ENCODE assay signal across 12 cellular contexts in the genomic region with DNA sequence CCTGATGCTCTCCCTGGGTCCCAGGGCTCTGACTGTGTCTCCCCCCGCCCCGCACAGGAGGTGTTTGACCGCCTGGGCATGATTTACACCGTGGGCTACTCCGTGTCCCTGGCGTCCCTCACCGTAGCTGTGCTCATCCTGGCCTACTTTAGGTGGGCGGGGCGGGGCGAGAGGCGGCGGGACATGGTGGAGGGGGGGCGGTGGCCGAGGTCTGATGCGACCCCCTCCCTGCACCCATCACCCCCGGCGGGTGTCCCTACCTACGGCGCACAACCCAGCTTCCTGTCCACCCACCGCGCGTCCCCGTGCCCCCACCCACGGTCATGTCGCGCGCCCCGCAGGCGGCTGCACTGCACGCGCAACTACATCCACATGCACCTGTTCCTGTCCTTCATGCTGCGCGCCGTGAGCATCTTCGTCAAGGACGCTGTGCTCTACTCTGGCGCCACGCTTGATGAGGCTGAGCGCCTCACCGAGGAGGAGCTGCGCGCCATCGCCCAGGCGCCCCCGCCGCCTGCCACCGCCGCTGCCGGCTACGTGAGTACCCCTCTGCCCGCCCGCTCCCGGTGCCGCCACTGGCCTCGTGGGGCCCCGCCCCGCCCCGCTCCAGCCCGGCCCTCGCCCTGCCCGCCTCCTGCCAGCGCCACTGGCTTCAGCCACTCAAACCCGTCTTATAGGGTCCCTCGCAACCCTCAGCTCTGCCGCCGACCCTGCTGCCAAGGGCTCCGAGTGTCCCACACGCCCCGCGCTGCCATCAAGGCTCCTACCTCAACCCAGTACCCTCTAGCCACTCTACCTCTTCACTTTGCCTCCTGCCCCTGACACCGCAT. TPM values are rescaled to one million over a fixed set of nuclear protein-coding genes. Genes with fewer than 3 reads are reported as not detected.
DNase-seq lines count a peak whose midpoint lies in the region; ATAC-seq, FAIRE-seq and TF ChIP-seq lines count a peak whose summit lies in the region.
"Had no signal": no experiment of that assay in that cellular context is flagged by ENCODE, and none has a peak within 500 bp of the region (broad histone marks: within the 10 kb centered on the region; RNA-seq: fewer than 3 reads in every experiment).

No MANE protein-coding gene starts in this region.

- H3K4me3 ChIP-seq in endothelial cell of umbilical vein (replicated peaks in 1 of 3; ENCODE audit: insufficient read depth in 1 of 3, low read depth in 1 of 3, low read length in 3 of 3) (no peak overlapping the region), neuronal stem cell (ENCODE audit: low read length in 2 of 2) (no peak overlapping the region)
- H3K4me3 ChIP-seq: lung had no signal

- no TSS peak for BruUV-seq in endothelial cell of umbilical vein (replicated peaks; lab: Mats Ljungman, UMichigan)

- no peaks in the 10 kb centered on the region for H3K36me3 Mint-ChIP-seq in CD4-positive, alpha-beta T cell (ENCODE audit: low read depth)
- H3K36me3 Mint-ChIP-seq: activated naive CD4-positive, alpha-beta T cell treated with anti-CD3 and anti-CD28 coated beads, Interleukin-2, amount 10 ng/mL, durations not matched to agents 7 days and 5 days had no signal

- H3K4me1 Mint-ChIP-seq in CD4-positive, alpha-beta T cell (ENCODE audit: low read depth) = no peaks in the 10 kb centered on the region
- H3K4me1 Mint-ChIP-seq: activated naive CD4-positive, alpha-beta T cell treated with anti-CD3 and anti-CD28 coated beads, Interleukin-2, amount 10 ng/mL, durations not matched to agents 7 days and 5 days had no signal

- H2BK15ac ChIP-seq in neuronal stem cell (ENCODE audit: low read length) = peak overlapping the region; percentile 56

- H3K27me3 Mint-ChIP-seq in CD4-positive, alpha-beta T cell = peaks cover 50% of the 10 kb centered on the region

- H3K27ac Mint-ChIP-seq in CD4-positive, alpha-beta T cell = no peak overlapping the region
- H3K27ac Mint-ChIP-seq: activated naive CD4-positive, alpha-beta T cell treated with anti-CD3 and anti-CD28 coated beads, Interleukin-2, amount 10 ng/mL, durations not matched to agents 7 days and 5 days had no signal

- H3K14ac ChIP-seq in neuronal stem cell (ENCODE audit: low read length) = peak overlapping the region; percentile 78

- DNase-seq in CD4-positive, alpha-beta T cell = no peak
- peak; percentile 65 for DNase-seq in LHCN-M2 (ENCODE audit: low read depth)
- DNase-seq in endothelial cell of umbilical vein (ENCODE audit: low read depth, low spot score) = no peak
- no peak for DNase-seq in neuronal stem cell (ENCODE audit: low spot score)
- no peak for DNase-seq in stimulated activated naive CD4-positive, alpha-beta T cell treated with Interleukin-2 at 50 U/mL for 16 hours (lab: John Stamatoyannopoulos, UW)
- no peak for DNase-seq in H4 (ENCODE audit: low spot score)
- DNase-seq in KBM-7 = no peak
- no peak for DNase-seq in iPS-NIHi7 (ENCODE audit: extremely low spot score)
- DNase-seq: activated naive CD4-positive, alpha-beta T cell treated with anti-CD3 and anti-CD28 coated beads, Interleukin-2, amount 10 ng/mL, durations not matched to agents 7 days and 5 days; foreskin melanocyte; NCI-H748 treated with DMSO at 0.1 percent for 48 hours had no signal

- peak overlapping the region; percentile 43 for H2AFZ ChIP-seq in endothelial cell of umbilical vein (ENCODE audit: low read depth, low read length)
- no peak overlapping the region for H2AFZ ChIP-seq in neuronal stem cell (ENCODE audit: low read length)

- peak overlapping the region; percentile 58 for H2BK12ac ChIP-seq in neuronal stem cell (ENCODE audit: low read length)

- peaks cover 14% of the 10 kb centered on the region for H3K27me3 ChIP-seq in CD4-positive, alpha-beta T cell (ENCODE audit: control insufficient read depth, insufficient read depth, low read length)
- H3K27me3 ChIP-seq in endothelial cell of umbilical vein (ENCODE audit: control insufficient read depth in 2 of 2, insufficient read depth in 2 of 2, low read length in 2 of 2) = no peaks in the 10 kb centered on the region
- H3K27me3 ChIP-seq in neuronal stem cell (ENCODE audit: control insufficient read depth in 3 of 3, insufficient read depth in 3 of 3, low read depth in 1 of 3, low read length in 3 of 3) = peaks cover 0 to 18% (median 6%) of the 10 kb centered on the region in 3 experiments

- H3K4me2 ChIP-seq in endothelial cell of umbilical vein (ENCODE audit: insufficient read depth, low read length) (no peak overlapping the region), neuronal stem cell (ENCODE audit: insufficient read depth, low read length, poor library complexity, severe bottlenecking) (peak overlapping the region; percentile 32)

- CTCF ChIA-PET in CD4-positive, alpha-beta T cell (lab: Charles Lee) = interaction anchor here (2.2 kb wide), 1 partner anchor 11 kb away, joined by 5 read pairs; no protein-coding TSS in a partner anchor
- CTCF ChIA-PET in endothelial cell of umbilical vein (lab: Charles Lee) = interaction anchor here (0.9 to 2.3 kb wide), 8 partner anchors 11 to 425 kb away, joined by 3 to 8 read pairs (median 3); no protein-coding TSS in a partner anchor

- H3K9me3 Mint-ChIP-seq in CD4-positive, alpha-beta T cell = no peaks in the 10 kb centered on the region
- H3K9me3 Mint-ChIP-seq: activated naive CD4-positive, alpha-beta T cell treated with anti-CD3 and anti-CD28 coated beads, Interleukin-2, amount 10 ng/mL, durations not matched to agents 7 days and 5 days had no signal

- H3K4me1 ChIP-seq in endothelial cell of umbilical vein (ENCODE audit: control insufficient read depth, extremely low read depth, insufficient read depth, low read length) (peaks cover 3% of the 10 kb centered on the region), neuronal stem cell (ENCODE audit: control insufficient read depth in 2 of 2, insufficient read depth in 1 of 2, low read depth in 1 of 2, low read length in 2 of 2) (no peaks in the 10 kb centered on the region)

- in situ Hi-C loops in KBM-7 (cut with MboI; ENCODE audit: low pct_unique_long_range_greater_than_20kb, low sequenced_read_pairs) = no loop called here

- H4K8ac ChIP-seq in neuronal stem cell (ENCODE audit: low read depth, low read length) = peak overlapping the region; percentile 32

- H3K4ac ChIP-seq in neuronal stem cell (ENCODE audit: low read length) = no peak overlapping the region

- H3K79me2 ChIP-seq in endothelial cell of umbilical vein (ENCODE audit: control insufficient read depth, insufficient read depth, low read length) = no peaks in the 10 kb centered on the region

- H3K9ac ChIP-seq in endothelial cell of umbilical vein (replicated peaks; ENCODE audit: extremely low read depth, insufficient read depth, low read length) (no peak overlapping the region), neuronal stem cell (ENCODE audit: low read depth, low read length, poor library complexity) (peak overlapping the region; percentile 68)

- H4K20me1 ChIP-seq in endothelial cell of umbilical vein (replicated peaks; ENCODE audit: control insufficient read depth, extremely low read depth, insufficient read depth, low read length) = no peaks in the 10 kb centered on the region

- peaks cover 2% of the 10 kb centered on the region for H3K79me1 ChIP-seq in neuronal stem cell (ENCODE audit: low read depth, low read length)

- no peak for TF ChIP-seq POLR2A in endothelial cell of umbilical vein (IDR thresholded peaks at IDR 0.05; ENCODE audit: low read depth, low read length)

- peak overlapping the region; percentile 92 for H3K23ac ChIP-seq in neuronal stem cell (ENCODE audit: low read depth, low read length, poor library complexity)

- H2AK5ac ChIP-seq in neuronal stem cell (ENCODE audit: low read depth, low read length) = peak overlapping the region; percentile 93

- peak overlapping the region; percentile 27 for H4K91ac ChIP-seq in neuronal stem cell (ENCODE audit: low read depth, low read length, poor library complexity)

- no peak for FAIRE-seq in endothelial cell of umbilical vein (lab: Jason Lieb, UNC)

- dilution Hi-C loops in endothelial cell of umbilical vein (cut with MboI; ENCODE audit: extremely low pct_ligation_motif_present, low sequenced_read_pairs) = no loop called here

- WGBS in neuronal stem cell (ENCODE audit: extremely low coverage in 2 of 2, insufficient read length in 2 of 2, insufficient replicate concordance in 1 of 2), 2 donors = no CpG with 5 or more reads among the region's 71 CpGs

- H3K9me1 ChIP-seq in endothelial cell of umbilical vein (replicated peaks; ENCODE audit: control insufficient read depth, extremely low read depth, insufficient read depth, low read length) = no peaks in the 10 kb centered on the region

- no peak overlapping the region for H3K27ac ChIP-seq in CD4-positive, alpha-beta T cell (ENCODE audit: low read depth, low read length)
- H3K27ac ChIP-seq in endothelial cell of umbilical vein (ENCODE audit: insufficient read depth, low read depth, low read length) (no peak overlapping the region), neuronal stem cell (replicated peaks; ENCODE audit: low read length) (no peak overlapping the region)

- H3K4me3 Mint-ChIP-seq in CD4-positive, alpha-beta T cell = no peak overlapping the region
- H3K4me3 Mint-ChIP-seq: activated naive CD4-positive, alpha-beta T cell treated with anti-CD3 and anti-CD28 coated beads, Interleukin-2, amount 10 ng/mL, durations not matched to agents 7 days and 5 days had no signal

- intact Hi-C loops in CD4-positive, alpha-beta T cell (cut with DNase I, micrococcal nuclease) = loop anchor here (5.0 kb wide), 2 partner anchors 46 to 411 kb away; no protein-coding TSS in a partner anchor
- intact Hi-C loops in endothelial cell of umbilical vein (cut with micrococcal nuclease) = loop anchor here (10.0 kb wide), 1 partner anchor 414 kb away; no protein-coding TSS in a partner anchor

- peak; percentile 31 for ATAC-seq in CD4-positive, alpha-beta T cell (ENCODE audit: poor library complexity)

- H2BK120ac ChIP-seq in neuronal stem cell (ENCODE audit: low read depth, low read length) = no peak overlapping the region

- H3K36me3 ChIP-seq in endothelial cell of umbilical vein (ENCODE audit: control insufficient read depth in 2 of 2, extremely low read depth in 1 of 2, insufficient read depth in 2 of 2, low read length in 2 of 2) = no peaks in the 10 kb centered on the region
- H3K36me3 ChIP-seq in neuronal stem cell (replicated peaks in 1 of 2; ENCODE audit: control insufficient read depth in 2 of 2, insufficient read depth in 2 of 2, low read length in 2 of 2) = no peaks in the 10 kb centered on the region

- TF ChIP-seq CTCF in CD4-positive, alpha-beta T cell (IDR thresholded peaks at IDR 0.05) = no peak
- TF ChIP-seq CTCF in endothelial cell of umbilical vein (IDR thresholded peaks at IDR 0.05; ENCODE audit: extremely low read depth in 1 of 2, insufficient read depth in 1 of 2, low read depth in 1 of 2, low read length in 2 of 2) = no peak

- peak overlapping the region; percentile 57 for H3K18ac ChIP-seq in neuronal stem cell (ENCODE audit: low read length)

- peak overlapping the region; percentile 36 for H2BK5ac ChIP-seq in neuronal stem cell (ENCODE audit: low read length)

- POLR2A ChIA-PET in CD4-positive, alpha-beta T cell (lab: Charles Lee) = no interaction called here
- POLR2A ChIA-PET in endothelial cell of umbilical vein (lab: Charles Lee) = no interaction called here

- H3K9me3 ChIP-seq in CD4-positive, alpha-beta T cell (ENCODE audit: control insufficient read depth, low read length) = no peaks in the 10 kb centered on the region
- H3K9me3 ChIP-seq in endothelial cell of umbilical vein (replicated peaks; ENCODE audit: control insufficient read depth, insufficient read depth, low read length) (no peaks in the 10 kb centered on the region), neuronal stem cell (replicated peaks in 1 of 2; ENCODE audit: control insufficient read depth in 2 of 2, insufficient read depth in 1 of 2, low read depth in 1 of 2, low read length in 2 of 2) (peaks cover 0 to 2% of the 10 kb centered on the region in 2 donors)

RNA-seq across cellular contexts. Expression of gene PTH1R, which starts 21.0 kb away (rescaled TPM):
- total RNA-seq in CD4-positive, alpha-beta T cell = not detected
- 1.2 and 1.3 TPM in 2 replicates for total RNA-seq in LHCN-M2 (2014; rRNA removed)
- 1.3 TPM for polyA plus RNA-seq in LHCN-M2 (2012)
- total RNA-seq in endothelial cell of umbilical vein = 0.46 and 0.65 TPM in 2 replicates
- 0.08 TPM in 1 of 2 replicates, not detected in the other for polyA plus RNA-seq in endothelial cell of umbilical vein
- polyA plus RNA-seq in endothelial cell of umbilical vein (2011; cell fraction: cytosol; rRNA removed) = 0.14 and 0.25 TPM in 2 replicates
- 0.15 and 0.30 TPM in 2 replicates for polyA plus RNA-seq in endothelial cell of umbilical vein (2011; cell fraction: nucleus; rRNA removed)
- polyA plus RNA-seq in endothelial cell of umbilical vein (2012) = 0.17 TPM in 1 of 2 replicates, not detected in the other
- polyA minus RNA-seq in endothelial cell of umbilical vein = not detected in 2 replicates
- polyA minus RNA-seq in endothelial cell of umbilical vein (2011; cell fraction: cytosol; rRNA and poly(A)+ RNA removed) = not detected
- polyA minus RNA-seq in endothelial cell of umbilical vein (2011; cell fraction: nucleus; rRNA and poly(A)+ RNA removed) = not detected in 2 replicates
- polyA plus RNA-seq in neuronal stem cell (2013, experiment 1 of 2) = 2.2 TPM
- 2.6 TPM for polyA plus RNA-seq in neuronal stem cell (2013, experiment 2 of 2)
- 0.43 TPM in 1 of 2 replicates, not detected in the other for total RNA-seq in H4 (2014; rRNA removed; shearing (Covaris generic))

RNA-seq across cellular contexts. Expression of gene MYL3, which starts 35.3 kb away (rescaled TPM):
- total RNA-seq in CD4-positive, alpha-beta T cell = not detected
- total RNA-seq in LHCN-M2 (2014; rRNA removed) (not detected in 2 replicates), endothelial cell of umbilical vein (not detected in 2 replicates)
- 0.49 TPM for polyA plus RNA-seq in LHCN-M2 (2012)
- not detected in 2 replicates for polyA plus RNA-seq in endothelial cell of umbilical vein
- not detected in 2 replicates for polyA plus RNA-seq in endothelial cell of umbilical vein (2011; cell fraction: cytosol; rRNA removed)
- not detected in 2 replicates for polyA plus RNA-seq in endothelial cell of umbilical vein (2011; cell fraction: nucleus; rRNA removed)
- not detected in 2 replicates for polyA plus RNA-seq in endothelial cell of umbilical vein (2012)
- not detected in 2 replicates for polyA minus RNA-seq in endothelial cell of umbilical vein
- not detected for polyA minus RNA-seq in endothelial cell of umbilical vein (2011; cell fraction: cytosol; rRNA and poly(A)+ RNA removed)
- not detected in 2 replicates for polyA minus RNA-seq in endothelial cell of umbilical vein (2011; cell fraction: nucleus; rRNA and poly(A)+ RNA removed)
- 0.26 TPM for polyA plus RNA-seq in neuronal stem cell (2013, experiment 1 of 2)
- polyA plus RNA-seq in neuronal stem cell (2013, experiment 2 of 2) = 0.25 TPM
- total RNA-seq in H4 (2014; rRNA removed; shearing (Covaris generic)) = not detected in 2 replicates
